ENCODE assay signal across 2 cellular contexts in the genomic region with DNA sequence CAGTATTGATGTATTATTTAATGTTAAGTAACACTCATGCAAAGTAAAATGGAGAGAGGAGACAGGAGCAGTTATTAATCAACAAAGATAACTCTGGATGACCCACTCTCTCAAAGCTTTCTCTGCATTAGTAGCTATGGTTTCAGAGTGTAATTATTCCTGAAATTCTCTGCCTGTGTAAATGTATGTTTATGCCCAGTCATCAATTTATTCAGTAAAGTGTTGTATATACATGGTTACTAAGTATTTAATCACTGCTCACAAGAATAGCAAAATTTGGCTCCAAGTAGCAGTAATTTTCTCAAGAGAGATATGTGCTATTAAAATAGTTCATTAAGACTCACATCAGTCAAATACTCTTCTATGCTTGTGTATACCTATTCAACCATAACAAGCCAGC.
A peak's percentile ranks its signal among the peaks of the same experiment; 100 is the strongest.
TF ChIP-seq lines count a peak whose summit lies in the region.

No MANE protein-coding gene starts in this region.

TF ChIP-seq in HepG2, 621 proteins besides CTCF, POLR2A, EP300 and RAD21:
- TF ChIP-seq KDM3A (CRISPR knock-in tag; IDR thresholded peaks at IDR 0.05; ENCODE audit: low read depth) (no peak), MAFF (IDR thresholded peaks at IDR 0.05; ENCODE audit: low read depth, low read length) (peak; percentile 96), MAFK (conservative IDR thresholded peaks at IDR 0.05 in 1 of 2, IDR thresholded peaks at IDR 0.05 in 1 of 2; ENCODE audit: low read length in 2 of 2) (peak; percentile 96 to 97)

TF ChIP-seq in K562, 482 proteins besides CTCF, POLR2A, EP300 and RAD21:
- TF ChIP-seq, protein P1, sequence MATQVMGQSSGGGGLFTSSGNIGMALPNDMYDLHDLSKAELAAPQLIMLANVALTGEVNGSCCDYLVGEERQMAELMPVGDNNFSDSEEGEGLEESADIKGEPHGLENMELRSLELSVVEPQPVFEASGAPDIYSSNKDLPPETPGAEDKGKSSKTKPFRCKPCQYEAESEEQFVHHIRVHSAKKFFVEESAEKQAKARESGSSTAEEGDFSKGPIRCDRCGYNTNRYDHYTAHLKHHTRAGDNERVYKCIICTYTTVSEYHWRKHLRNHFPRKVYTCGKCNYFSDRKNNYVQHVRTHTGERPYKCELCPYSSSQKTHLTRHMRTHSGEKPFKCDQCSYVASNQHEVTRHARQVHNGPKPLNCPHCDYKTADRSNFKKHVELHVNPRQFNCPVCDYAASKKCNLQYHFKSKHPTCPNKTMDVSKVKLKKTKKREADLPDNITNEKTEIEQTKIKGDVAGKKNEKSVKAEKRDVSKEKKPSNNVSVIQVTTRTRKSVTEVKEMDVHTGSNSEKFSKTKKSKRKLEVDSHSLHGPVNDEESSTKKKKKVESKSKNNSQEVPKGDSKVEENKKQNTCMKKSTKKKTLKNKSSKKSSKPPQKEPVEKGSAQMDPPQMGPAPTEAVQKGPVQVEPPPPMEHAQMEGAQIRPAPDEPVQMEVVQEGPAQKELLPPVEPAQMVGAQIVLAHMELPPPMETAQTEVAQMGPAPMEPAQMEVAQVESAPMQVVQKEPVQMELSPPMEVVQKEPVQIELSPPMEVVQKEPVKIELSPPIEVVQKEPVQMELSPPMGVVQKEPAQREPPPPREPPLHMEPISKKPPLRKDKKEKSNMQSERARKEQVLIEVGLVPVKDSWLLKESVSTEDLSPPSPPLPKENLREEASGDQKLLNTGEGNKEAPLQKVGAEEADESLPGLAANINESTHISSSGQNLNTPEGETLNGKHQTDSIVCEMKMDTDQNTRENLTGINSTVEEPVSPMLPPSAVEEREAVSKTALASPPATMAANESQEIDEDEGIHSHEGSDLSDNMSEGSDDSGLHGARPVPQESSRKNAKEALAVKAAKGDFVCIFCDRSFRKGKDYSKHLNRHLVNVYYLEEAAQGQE (CRISPR knock-in tag; IDR thresholded peaks at IDR 0.05; ENCODE audit: low read depth): no peak
- TF ChIP-seq MAFF (IDR thresholded peaks at IDR 0.05; ENCODE audit: low read length) (peak; percentile 83), MAFK (IDR thresholded peaks at IDR 0.05; ENCODE audit: low read length) (peak; percentile 83), SP1 (CRISPR knock-in tag; IDR thresholded peaks at IDR 0.05) (no peak), ZNF175 (CRISPR knock-in tag; IDR thresholded peaks at IDR 0.05; ENCODE audit: low read depth) (no peak), GATA2 (CRISPR knock-in tag; IDR thresholded peaks at IDR 0.05) (no peak), TBL1XR1 (IDR thresholded peaks at IDR 0.05; ENCODE audit: low read length in 2 of 2) (no peak), HIVEP1 (CRISPR knock-in tag; IDR thresholded peaks at IDR 0.05) (no peak), C11orf30 (IDR thresholded peaks at IDR 0.05; ENCODE audit: low read depth) (peak; percentile 74), NFATC3 (IDR thresholded peaks at IDR 0.05) (no peak), MTA1 (IDR thresholded peaks at IDR 0.05; ENCODE audit: borderline replicate concordance) (no peak), ZBED1 (IDR thresholded peaks at IDR 0.05) (no peak), TAF7 (tag; IDR thresholded peaks at IDR 0.05) (no peak), ZNF316 (IDR thresholded peaks at IDR 0.05) (peak; percentile 86), MAFG (tag; conservative IDR thresholded peaks at IDR 0.05) (peak; percentile 73)
- TF ChIP-seq, protein P2, sequence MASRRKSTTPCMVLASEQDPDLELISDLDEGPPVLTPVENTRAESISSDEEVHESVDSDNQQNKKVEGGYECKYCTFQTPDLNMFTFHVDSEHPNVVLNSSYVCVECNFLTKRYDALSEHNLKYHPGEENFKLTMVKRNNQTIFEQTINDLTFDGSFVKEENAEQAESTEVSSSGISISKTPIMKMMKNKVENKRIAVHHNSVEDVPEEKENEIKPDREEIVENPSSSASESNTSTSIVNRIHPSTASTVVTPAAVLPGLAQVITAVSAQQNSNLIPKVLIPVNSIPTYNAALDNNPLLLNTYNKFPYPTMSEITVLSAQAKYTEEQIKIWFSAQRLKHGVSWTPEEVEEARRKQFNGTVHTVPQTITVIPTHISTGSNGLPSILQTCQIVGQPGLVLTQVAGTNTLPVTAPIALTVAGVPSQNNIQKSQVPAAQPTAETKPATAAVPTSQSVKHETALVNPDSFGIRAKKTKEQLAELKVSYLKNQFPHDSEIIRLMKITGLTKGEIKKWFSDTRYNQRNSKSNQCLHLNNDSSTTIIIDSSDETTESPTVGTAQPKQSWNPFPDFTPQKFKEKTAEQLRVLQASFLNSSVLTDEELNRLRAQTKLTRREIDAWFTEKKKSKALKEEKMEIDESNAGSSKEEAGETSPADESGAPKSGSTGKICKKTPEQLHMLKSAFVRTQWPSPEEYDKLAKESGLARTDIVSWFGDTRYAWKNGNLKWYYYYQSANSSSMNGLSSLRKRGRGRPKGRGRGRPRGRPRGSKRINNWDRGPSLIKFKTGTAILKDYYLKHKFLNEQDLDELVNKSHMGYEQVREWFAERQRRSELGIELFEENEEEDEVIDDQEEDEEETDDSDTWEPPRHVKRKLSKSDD (conservative IDR thresholded peaks at IDR 0.05; ENCODE audit: low read length): no peak
- TF ChIP-seq, protein P3, sequence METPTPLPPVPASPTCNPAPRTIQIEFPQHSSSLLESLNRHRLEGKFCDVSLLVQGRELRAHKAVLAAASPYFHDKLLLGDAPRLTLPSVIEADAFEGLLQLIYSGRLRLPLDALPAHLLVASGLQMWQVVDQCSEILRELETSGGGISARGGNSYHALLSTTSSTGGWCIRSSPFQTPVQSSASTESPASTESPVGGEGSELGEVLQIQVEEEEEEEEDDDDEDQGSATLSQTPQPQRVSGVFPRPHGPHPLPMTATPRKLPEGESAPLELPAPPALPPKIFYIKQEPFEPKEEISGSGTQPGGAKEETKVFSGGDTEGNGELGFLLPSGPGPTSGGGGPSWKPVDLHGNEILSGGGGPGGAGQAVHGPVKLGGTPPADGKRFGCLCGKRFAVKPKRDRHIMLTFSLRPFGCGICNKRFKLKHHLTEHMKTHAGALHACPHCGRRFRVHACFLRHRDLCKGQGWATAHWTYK (CRISPR knock-in tag; IDR thresholded peaks at IDR 0.05): no peak
- TF ChIP-seq, protein P4, sequence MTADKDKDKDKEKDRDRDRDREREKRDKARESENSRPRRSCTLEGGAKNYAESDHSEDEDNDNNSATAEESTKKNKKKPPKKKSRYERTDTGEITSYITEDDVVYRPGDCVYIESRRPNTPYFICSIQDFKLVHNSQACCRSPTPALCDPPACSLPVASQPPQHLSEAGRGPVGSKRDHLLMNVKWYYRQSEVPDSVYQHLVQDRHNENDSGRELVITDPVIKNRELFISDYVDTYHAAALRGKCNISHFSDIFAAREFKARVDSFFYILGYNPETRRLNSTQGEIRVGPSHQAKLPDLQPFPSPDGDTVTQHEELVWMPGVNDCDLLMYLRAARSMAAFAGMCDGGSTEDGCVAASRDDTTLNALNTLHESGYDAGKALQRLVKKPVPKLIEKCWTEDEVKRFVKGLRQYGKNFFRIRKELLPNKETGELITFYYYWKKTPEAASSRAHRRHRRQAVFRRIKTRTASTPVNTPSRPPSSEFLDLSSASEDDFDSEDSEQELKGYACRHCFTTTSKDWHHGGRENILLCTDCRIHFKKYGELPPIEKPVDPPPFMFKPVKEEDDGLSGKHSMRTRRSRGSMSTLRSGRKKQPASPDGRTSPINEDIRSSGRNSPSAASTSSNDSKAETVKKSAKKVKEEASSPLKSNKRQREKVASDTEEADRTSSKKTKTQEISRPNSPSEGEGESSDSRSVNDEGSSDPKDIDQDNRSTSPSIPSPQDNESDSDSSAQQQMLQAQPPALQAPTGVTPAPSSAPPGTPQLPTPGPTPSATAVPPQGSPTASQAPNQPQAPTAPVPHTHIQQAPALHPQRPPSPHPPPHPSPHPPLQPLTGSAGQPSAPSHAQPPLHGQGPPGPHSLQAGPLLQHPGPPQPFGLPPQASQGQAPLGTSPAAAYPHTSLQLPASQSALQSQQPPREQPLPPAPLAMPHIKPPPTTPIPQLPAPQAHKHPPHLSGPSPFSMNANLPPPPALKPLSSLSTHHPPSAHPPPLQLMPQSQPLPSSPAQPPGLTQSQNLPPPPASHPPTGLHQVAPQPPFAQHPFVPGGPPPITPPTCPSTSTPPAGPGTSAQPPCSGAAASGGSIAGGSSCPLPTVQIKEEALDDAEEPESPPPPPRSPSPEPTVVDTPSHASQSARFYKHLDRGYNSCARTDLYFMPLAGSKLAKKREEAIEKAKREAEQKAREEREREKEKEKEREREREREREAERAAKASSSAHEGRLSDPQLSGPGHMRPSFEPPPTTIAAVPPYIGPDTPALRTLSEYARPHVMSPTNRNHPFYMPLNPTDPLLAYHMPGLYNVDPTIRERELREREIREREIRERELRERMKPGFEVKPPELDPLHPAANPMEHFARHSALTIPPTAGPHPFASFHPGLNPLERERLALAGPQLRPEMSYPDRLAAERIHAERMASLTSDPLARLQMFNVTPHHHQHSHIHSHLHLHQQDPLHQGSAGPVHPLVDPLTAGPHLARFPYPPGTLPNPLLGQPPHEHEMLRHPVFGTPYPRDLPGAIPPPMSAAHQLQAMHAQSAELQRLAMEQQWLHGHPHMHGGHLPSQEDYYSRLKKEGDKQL (CRISPR knock-in tag; IDR thresholded peaks at IDR 0.05; ENCODE audit: borderline replicate concordance): no peak
TF ChIP-seq in K562: peak in this region for 5.
